In genomic region chr3:186327912-186328487, GRCh38 we compare ENCODE assay signal across 25 cellular contexts. TPM values are rescaled to one million over a fixed set of nuclear protein-coding genes. Genes with fewer than 3 reads are reported as not detected.
DNase-seq lines count a peak whose midpoint lies in the region; ATAC-seq, FAIRE-seq and TF ChIP-seq lines count a peak whose summit lies in the region.
"Had no signal": no experiment of that assay in that cellular context is flagged by ENCODE, and none has a peak within 500 bp of the region (broad histone marks: within the 10 kb centered on the region; RNA-seq: fewer than 3 reads in every experiment).

No MANE protein-coding gene starts in this region.

- TF ChIP-seq EP300 in esophagus muscularis mucosa (IDR thresholded peaks at IDR 0.05) (no peak), HepG2 (IDR thresholded peaks at IDR 0.05; ENCODE audit: low read depth in 2 of 2, low read length in 2 of 2) (peak in 1 of 2 experiments; percentile 69; a peak in 2 of 4 replicates), HepG2 (CRISPR knock-in tag; IDR thresholded peaks at IDR 0.05; ENCODE audit: borderline replicate concordance) (no peak)

- H3K27me3 ChIP-seq in esophagus muscularis mucosa (no peaks in the 10 kb centered on the region), HepG2 (ENCODE audit: control insufficient read depth in 1 of 2, insufficient read depth in 2 of 2, low read length in 2 of 2) (no peaks in the 10 kb centered on the region)
- H3K27me3 ChIP-seq: BE2C; BLaER1 treated with 17β-estradiol and CSF1 and Interleukin-3, amounts not matched to agents 10 nM and 100 nM had no signal

- H3K4me3 Mint-ChIP-seq in CD14-positive monocyte (no peak overlapping the region), mesothelial cell of epicardium (no peak overlapping the region)
- H3K4me3 Mint-ChIP-seq in stimulated activated memory B cell treated with anti-CD40 and anti-IgM and Interleukin-4, amounts not matched to agents 10 μg/mL and 1 μg/mL and 100 μg/mL, for 72 hours: no peak overlapping the region
- H3K4me3 Mint-ChIP-seq: CD4-positive, alpha-beta memory T cell had no signal

- H2AFZ ChIP-seq in HepG2 (ENCODE audit: low read length): no peak overlapping the region
- H2AFZ ChIP-seq: GM23248 had no signal

- no peaks in the 10 kb centered on the region for H3K79me2 ChIP-seq in HepG2 (ENCODE audit: insufficient read depth, low read length)

- FAIRE-seq in HepG2 (lab: Jason Lieb, UNC): peak; percentile 40
- FAIRE-seq: A549, GM12878, GM19239, H1 had no signal

- WGBS in esophagus muscularis mucosa: 88% methylated on average over 2 of the region's 2 CpGs
- WGBS in HepG2 (ENCODE audit: low lambda C conversion rate): 9% methylated on average over 2 of the region's 2 CpGs

- no peaks in the 10 kb centered on the region for H3K27me3 Mint-ChIP-seq in CD14-positive monocyte (ENCODE audit: low read depth in 3 of 3)
- H3K27me3 Mint-ChIP-seq in stimulated activated memory B cell treated with anti-CD40 and anti-IgM and Interleukin-4, amounts not matched to agents 10 μg/mL and 1 μg/mL and 100 μg/mL, for 72 hours: no peaks in the 10 kb centered on the region
- H3K27me3 Mint-ChIP-seq in mesothelial cell of epicardium (ENCODE audit: low read depth): peaks cover 77% of the 10 kb centered on the region

- H3K36me3 Mint-ChIP-seq in CD14-positive monocyte (peaks cover 11 to 16% of the 10 kb centered on the region in 2 donors), mesothelial cell of epicardium (no peaks in the 10 kb centered on the region)
- no peaks in the 10 kb centered on the region for H3K36me3 Mint-ChIP-seq in stimulated activated memory B cell treated with anti-CD40 and anti-IgM and Interleukin-4, amounts not matched to agents 10 μg/mL and 1 μg/mL and 100 μg/mL, for 72 hours
- H3K36me3 Mint-ChIP-seq: CD4-positive, alpha-beta memory T cell had no signal

- H3K27ac Mint-ChIP-seq in CD14-positive monocyte (peak overlapping the region; percentile 2 to 83 (median 37)), mesothelial cell of epicardium (no peak overlapping the region)
- peak overlapping the region; percentile 50 for H3K27ac Mint-ChIP-seq in stimulated activated memory B cell treated with anti-CD40 and anti-IgM and Interleukin-4, amounts not matched to agents 10 μg/mL and 1 μg/mL and 100 μg/mL, for 72 hours

- H3K36me3 ChIP-seq in esophagus muscularis mucosa: no peaks in the 10 kb centered on the region
- H3K36me3 ChIP-seq in HepG2 (replicated peaks in 1 of 2; ENCODE audit: control insufficient read depth in 1 of 2, insufficient read depth in 2 of 2, low read length in 2 of 2): no peaks in the 10 kb centered on the region
- H3K36me3 ChIP-seq: BE2C; BLaER1 treated with 17β-estradiol and CSF1 and Interleukin-3, amounts not matched to agents 10 nM and 100 nM had no signal

- ATAC-seq in HepG2: peak; percentile 91
- ATAC-seq in stimulated activated memory B cell treated with anti-CD40 and anti-IgM and Interleukin-4, amounts not matched to agents 10 μg/mL and 1 μg/mL and 100 μg/mL, for 72 hours: no peak
- ATAC-seq in HG02938 (IDR thresholded peaks at IDR 0.05; ENCODE audit: unreplicated experiment): no peak
- ATAC-seq: A549, GM12878 had no signal

- in situ Hi-C loops in HepG2 (cut with HindIII; ENCODE audit: extremely low pct_ligation_motif_present, low pct_unique_long_range_greater_than_20kb): no loop called here

- H3K4me1 Mint-ChIP-seq in CD14-positive monocyte (peaks cover 48% of the 10 kb centered on the region), mesothelial cell of epicardium (no peaks in the 10 kb centered on the region)
- peaks cover 34% of the 10 kb centered on the region for H3K4me1 Mint-ChIP-seq in stimulated activated memory B cell treated with anti-CD40 and anti-IgM and Interleukin-4, amounts not matched to agents 10 μg/mL and 1 μg/mL and 100 μg/mL, for 72 hours

- H4K20me1 ChIP-seq in HepG2 (ENCODE audit: insufficient read depth, low read length): no peaks in the 10 kb centered on the region
- H4K20me1 ChIP-seq: BLaER1 treated with 17β-estradiol and CSF1 and Interleukin-3, amounts not matched to agents 10 nM and 100 nM had no signal

- H3K9ac ChIP-seq in HepG2 (ENCODE audit: insufficient read depth, low read depth, low read length): no peak overlapping the region
- H3K9ac ChIP-seq: BLaER1 treated with 17β-estradiol and CSF1 and Interleukin-3, amounts not matched to agents 10 nM and 100 nM; GM23248 had no signal

- H3K27ac ChIP-seq in esophagus muscularis mucosa (replicated peaks in 1 of 4) (no peak overlapping the region), HepG2 (ENCODE audit: extremely low read length, insufficient read depth, low read length) (peak overlapping the region; percentile 15)
- H3K27ac ChIP-seq: A549; BLaER1 treated with 17β-estradiol and CSF1 and Interleukin-3, amounts not matched to agents 10 nM and 100 nM; GM23248 had no signal

- POLR2A ChIA-PET in HepG2 (lab: Yijun Ruan, JAX): interaction anchor here (0.9 to 1.5 kb wide), 2 partner anchors 24 to 26 kb away, joined by 3 to 6 read pairs; no protein-coding TSS in a partner anchor

- intact Hi-C loops in CD14-positive monocyte (cut with micrococcal nuclease) (no loop called here), esophagus muscularis mucosa (cut with DNase I) (no loop called here), HepG2 (cut with micrococcal nuclease; ENCODE audit: unreplicated experiment) (no loop called here)

- TF ChIP-seq CTCF in CD14-positive monocyte (IDR thresholded peaks at IDR 0.05) (no peak), esophagus muscularis mucosa (IDR thresholded peaks at IDR 0.05) (no peak), HepG2 (CRISPR knock-in tag; IDR thresholded peaks at IDR 0.05) (no peak), mesothelial cell of epicardium (IDR thresholded peaks at IDR 0.05; ENCODE audit: unreplicated experiment) (no peak)

- no peak overlapping the region for H3K4me3 ChIP-seq in esophagus muscularis mucosa
- no peak overlapping the region for H3K4me3 ChIP-seq in HepG2 (replicated peaks in 1 of 3; ENCODE audit: insufficient read depth in 1 of 3, low read depth in 2 of 3, low read length in 3 of 3)
- H3K4me3 ChIP-seq: A549; BLaER1 treated with 17β-estradiol and CSF1 and Interleukin-3, amounts not matched to agents 10 nM and 100 nM; GM12878; GM23248 had no signal

- H3K4me2 ChIP-seq in HepG2 (ENCODE audit: low read depth, low read length): peak overlapping the region; percentile 52; the same call in 1 of the 2 replicates
- H3K4me2 ChIP-seq: A549; BLaER1 treated with 17β-estradiol and CSF1 and Interleukin-3, amounts not matched to agents 10 nM and 100 nM had no signal

- CTCF ChIA-PET in HepG2 (lab: Yijun Ruan, JAX; ENCODE audit: low intra/inter-chr PET ratio, low total read pairs): no interaction called here

- H3K4me1 ChIP-seq in esophagus muscularis mucosa: peaks cover 0 to 76% (median 51%) of the 10 kb centered on the region in 4 donors
- H3K4me1 ChIP-seq in HepG2 (ENCODE audit: insufficient read depth, low read length): peaks cover 35% of the 10 kb centered on the region
- H3K4me1 ChIP-seq: A549; BLaER1 treated with 17β-estradiol and CSF1 and Interleukin-3, amounts not matched to agents 10 nM and 100 nM had no signal

- no peak for DNase-seq in CD14-positive monocyte (ENCODE audit: low spot score)
- DNase-seq in esophagus muscularis mucosa (ENCODE audit: extremely low spot score): peak; percentile 39
- peak; percentile 70 for DNase-seq in HepG2 (ENCODE audit: low spot score)
- no peak for DNase-seq in kidney tubule cell (ENCODE audit: low spot score)
- no peak for DNase-seq in mesothelial cell of epicardium (ENCODE audit: low spot score in 2 of 2, unreplicated experiment in 2 of 2)
- DNase-seq: 8988T; ACHN; AML-193; BE2C; Calu3; CD4-positive, alpha-beta memory T cell; COR-L47; DMS79; EL; GDM1; GM23248; H7; HCEC 1CT had no signal

- H3K9me3 Mint-ChIP-seq in CD14-positive monocyte (peaks cover 0 to 2% (median 0%) of the 10 kb centered on the region in 7 donors), mesothelial cell of epicardium (no peaks in the 10 kb centered on the region)
- no peaks in the 10 kb centered on the region for H3K9me3 Mint-ChIP-seq in stimulated activated memory B cell treated with anti-CD40 and anti-IgM and Interleukin-4, amounts not matched to agents 10 μg/mL and 1 μg/mL and 100 μg/mL, for 72 hours

- H3K9me3 ChIP-seq in esophagus muscularis mucosa: no peaks in the 10 kb centered on the region
- no peaks in the 10 kb centered on the region for H3K9me3 ChIP-seq in HepG2 (ENCODE audit: low read length)
- H3K9me3 ChIP-seq: A549; BE2C; BLaER1 treated with 17β-estradiol and CSF1 and Interleukin-3, amounts not matched to agents 10 nM and 100 nM had no signal

- no peak for TF ChIP-seq POLR2A in esophagus muscularis mucosa (IDR thresholded peaks at IDR 0.05; ENCODE audit: low read depth)
- TF ChIP-seq POLR2A in HepG2 (IDR thresholded peaks at IDR 0.05; ENCODE audit: insufficient read depth in 1 of 2, low read depth in 2 of 2, low read length in 2 of 2): no peak

- BruUV-seq in HepG2 (replicated peaks; lab: Mats Ljungman, UMichigan): no TSS peak

- TF ChIP-seq RAD21 in HepG2 (CRISPR knock-in tag; IDR thresholded peaks at IDR 0.05): no peak

RNA-seq across cellular contexts. Expression of gene DGKG, which starts 34.0 kb away (rescaled TPM):
- polyA plus RNA-seq in CD14-positive monocyte: 1 to 10 TPM; 4.2 to 4.3 TPM
- total RNA-seq in esophagus muscularis mucosa: 100 to 1,000 TPM in 2 of 4 donors, 10 to 100 TPM in 2; 75.0 to 169 (median 104) TPM
- 6.2 and 10.2 TPM in 2 replicates for total RNA-seq in HepG2 (2016; rRNA removed; fragmentation: Illumina TruSeq; extraction: Trizol)
- total RNA-seq in HepG2 (2016; cell fraction: cytosol; rRNA removed; fragmentation: Illumina TruSeq; extraction: Trizol; ENCODE audit: low read depth): 7.1 TPM in 2 replicates
- total RNA-seq in HepG2 (2016; cell fraction: insoluble cytoplasmic fraction; rRNA removed; fragmentation: Illumina TruSeq; extraction: Trizol): 6.5 and 10.7 TPM in 2 replicates
- 7.4 and 9.0 TPM in 2 replicates for total RNA-seq in HepG2 (2016; cell fraction: membrane; rRNA removed; fragmentation: Illumina TruSeq; extraction: Trizol)
- total RNA-seq in HepG2 (2016; cell fraction: nucleus; rRNA removed; fragmentation: Illumina TruSeq; extraction: Trizol): 6.0 and 6.2 TPM in 2 replicates
- 3.1 and 3.8 TPM in 2 replicates for polyA plus RNA-seq in HepG2 (2011; rRNA removed)
- polyA plus RNA-seq in HepG2 (2011; cell fraction: cytosol; rRNA removed): 3.0 and 3.5 TPM in 2 replicates
- 2.5 and 3.9 TPM in 2 replicates for polyA plus RNA-seq in HepG2 (2011; cell fraction: nucleus; rRNA removed)
- polyA plus RNA-seq in HepG2 (2012): 3.7 and 6.9 TPM in 2 replicates
- polyA plus RNA-seq in HepG2 (2016; cell fraction: cytosol; fragmentation: Illumina TruSeq; extraction: Trizol; ENCODE audit: low read depth): 2.6 and 3.2 TPM in 2 replicates
- polyA plus RNA-seq in HepG2 (2016; cell fraction: insoluble cytoplasmic fraction; fragmentation: Illumina TruSeq; extraction: Trizol; ENCODE audit: low read depth): 7.5 and 8.9 TPM in 2 replicates
- polyA plus RNA-seq in HepG2 (2016; cell fraction: membrane; fragmentation: Illumina TruSeq; extraction: Trizol; ENCODE audit: low read depth): 4.2 and 5.5 TPM in 2 replicates
- polyA plus RNA-seq in HepG2 (2016; cell fraction: nucleus; fragmentation: Illumina TruSeq; extraction: Trizol; ENCODE audit: insufficient read depth, low read depth): 2.1 and 4.9 TPM in 2 replicates
- 6.4 TPM in 1 of 2 replicates, not detected in the other for polyA minus RNA-seq in HepG2 (2011; rRNA and poly(A)+ RNA removed; ENCODE audit: low replicate concordance)
- 3.3 and 4.8 TPM in 2 replicates for polyA minus RNA-seq in HepG2 (2011; cell fraction: cytosol; rRNA and poly(A)+ RNA removed)
- polyA minus RNA-seq in HepG2 (2011; cell fraction: nucleus; rRNA and poly(A)+ RNA removed): 9.3 and 13.4 TPM in 2 replicates
- total RNA-seq in mesothelial cell of epicardium: 0.04 to 0.38 TPM (median 0.16 TPM) in 3 replicates
- total RNA-seq: GM23248 had no signal
- polyA plus RNA-seq: CD4-positive, alpha-beta memory T cell; GM23248 had no signal

Comparison
In these comparisons a context has a peak if more than half of its experiments do, and no peak if none do; other contexts are left out.
1. DNase-seq: peak in esophagus muscularis mucosa (single experiment) and HepG2 (single experiment); none in CD14-positive monocyte (single experiment), kidney tubule cell (single experiment) and mesothelial cell of epicardium (0 of 2).
2. RNA of gene DGKG, which starts 34.0 kb away (total RNA-seq): 75.0 to 169 TPM in esophagus muscularis mucosa; 6.0 to 10.7 TPM in HepG2 and 0.04 to 0.38 TPM in mesothelial cell of epicardium; every median in the first group is over 4 times any median in the second.